ENCODE assay signal across 8 cellular contexts in genomic region chr4:140523857-140524742, GRCh38. TPM values are rescaled to one million over a fixed set of nuclear protein-coding genes. Genes with fewer than 3 reads are reported as not detected.
DNase-seq lines count a peak whose midpoint lies in the region; ATAC-seq, FAIRE-seq and TF ChIP-seq lines count a peak whose summit lies in the region.

ELMOD2 (plus strand) TSS chr4:140524168; CDS start chr4:140525429, 1,261 bp downstream.

- H3K9me3 Mint-ChIP-seq in Caco-2 (ENCODE audit: unreplicated experiment) (no peaks in the 10 kb centered on the region), endodermal cell (peaks cover 21% of the 10 kb centered on the region)
- H3K9me3 Mint-ChIP-seq in activated CD8-positive, alpha-beta memory T cell treated with anti-CD3 and anti-CD28 coated beads, Interleukin-2, amount 10 ng/mL, durations not matched to agents 7 days and 5 days (ENCODE audit: low read depth), result no peaks in the 10 kb centered on the region

- H3K27me3 ChIP-seq in Caco-2 (replicated peaks; ENCODE audit: control insufficient read depth, insufficient read depth, low read length) (no peaks in the 10 kb centered on the region), endodermal cell (ENCODE audit: control insufficient read depth, insufficient read depth, low read length, poor library complexity, severe bottlenecking) (no peaks in the 10 kb centered on the region)

- peak within 1 kb of the TSS; percentile 39 for H3K27ac Mint-ChIP-seq in Caco-2 (ENCODE audit: unreplicated experiment)
- H3K27ac Mint-ChIP-seq in activated CD8-positive, alpha-beta memory T cell treated with anti-CD3 and anti-CD28 coated beads, Interleukin-2, amount 10 ng/mL, durations not matched to agents 7 days and 5 days, result peak within 1 kb of the TSS; percentile 77
- H3K27ac Mint-ChIP-seq in endodermal cell, result peak within 1 kb of the TSS; percentile 89

- 1 to 4% methylated on average over 17 to 76 of the region's 77 CpGs for WGBS in endodermal cell (ENCODE audit: insufficient coverage in 1 of 2, insufficient read length in 1 of 2), 2 experiments

- intact Hi-C loops in Caco-2 (cut with micrococcal nuclease; ENCODE audit: unreplicated experiment), result loop anchor here (1.0 to 5.0 kb wide), 4 partner anchors 97 to 327 kb away; partner anchors contain the start of genes CLGN and SCOC

- CTCF ChIA-PET in Caco-2 (lab: Charles Lee), result interaction anchor here (1.0 to 1.8 kb wide), 4 partner anchors 44 to 164 kb away, joined by 4 to 8 read pairs (median 6); partner anchors contain the start of genes CLGN, SCOC and UCP1
- CTCF ChIA-PET in activated CD8-positive, alpha-beta memory T cell treated with anti-CD3 and anti-CD28 coated beads, Interleukin-2, amount 10 ng/mL, durations not matched to agents 7 days and 5 days (lab: Charles Lee), result interaction anchor here (0.7 to 2.3 kb wide), 17 partner anchors 9 to 334 kb away, joined by 3 to 16 read pairs (median 4); partner anchors contain the start of gene SCOC

- DNase-seq in Caco-2 (peak; percentile 97 to 98), HTR-8/SVneo (ENCODE audit: insufficient read length, low spot score) (peak; percentile 95), NOMO-1 treated with dmso at 0.1 percent for 144 hours (lab: John Stamatoyannopoulos, UW; ENCODE audit: unreplicated experiment) (peak; percentile 97), endodermal cell (peak; percentile 99), mesenteric fat pad (ENCODE audit: low spot score) (peak; percentile 100)
- peak; percentile 98 for DNase-seq in activated CD8-positive, alpha-beta memory T cell treated with anti-CD3 and anti-CD28 coated beads, Interleukin-2, amount 10 ng/mL, durations not matched to agents 7 days and 5 days
- peak; percentile 95 for DNase-seq in stimulated activated CD8-positive, alpha-beta memory T cell treated with anti-CD3 and anti-CD28 coated beads, Interleukin-15, amount 100 ng/mL, for 4 hours (ENCODE audit: low read depth in 2 of 2)

- peak; percentile 100 for ATAC-seq in GM21360 (IDR thresholded peaks at IDR 0.05; ENCODE audit: unreplicated experiment)
- peak; percentile 100 for ATAC-seq in activated CD8-positive, alpha-beta memory T cell treated with anti-CD3 and anti-CD28 coated beads, Interleukin-2, amount 10 ng/mL, durations not matched to agents 7 days and 5 days

- H3K4me3 Mint-ChIP-seq in Caco-2 (ENCODE audit: unreplicated experiment) (peak within 1 kb of the TSS; percentile 75), endodermal cell (peak within 1 kb of the TSS; percentile 75)
- H3K4me3 Mint-ChIP-seq in activated CD8-positive, alpha-beta memory T cell treated with anti-CD3 and anti-CD28 coated beads, Interleukin-2, amount 10 ng/mL, durations not matched to agents 7 days and 5 days, result peak within 1 kb of the TSS; percentile 90

- no peaks in the 10 kb centered on the region for H3K36me3 ChIP-seq in Caco-2 (ENCODE audit: control insufficient read depth, insufficient read depth, low read length)
- H3K36me3 ChIP-seq in endodermal cell (ENCODE audit: control insufficient read depth, insufficient read depth, low read length), result peaks cover 26% of the 10 kb centered on the region

- H3K4me1 ChIP-seq in Caco-2 (peaks cover 5% of the 10 kb centered on the region; the same call in 1 of the 2 replicates), endodermal cell (ENCODE audit: control insufficient read depth, insufficient read depth, low read length) (no peaks in the 10 kb centered on the region)

- H3K9me3 ChIP-seq in Caco-2, result no peaks in the 10 kb centered on the region
- H3K9me3 ChIP-seq in endodermal cell (ENCODE audit: control insufficient read depth, low read length), result peaks cover 22% of the 10 kb centered on the region

- BruUV-seq in Caco-2 (replicated peaks; lab: Mats Ljungman, UMichigan), result TSS peak; percentile 37

- FAIRE-seq in HTR-8/SVneo (lab: Jason Lieb, UNC), result peak; percentile 93

- H3K4me3 ChIP-seq in Caco-2 (ENCODE audit: low read depth, low read length) (peak within 1 kb of the TSS; percentile 85), endodermal cell (ENCODE audit: low read length) (peak within 1 kb of the TSS; percentile 89)

- H3K27me3 Mint-ChIP-seq in Caco-2 (ENCODE audit: insufficient read depth, unreplicated experiment), result no peaks in the 10 kb centered on the region
- H3K27me3 Mint-ChIP-seq in activated CD8-positive, alpha-beta memory T cell treated with anti-CD3 and anti-CD28 coated beads, Interleukin-2, amount 10 ng/mL, durations not matched to agents 7 days and 5 days, result no peaks in the 10 kb centered on the region
- peaks cover 16% of the 10 kb centered on the region for H3K27me3 Mint-ChIP-seq in endodermal cell (ENCODE audit: insufficient read depth)

- H3K27ac ChIP-seq in endodermal cell (ENCODE audit: low read depth, low read length), result peak within 1 kb of the TSS; percentile 91

- POLR2A ChIA-PET in Caco-2 (lab: Charles Lee), result interaction anchor here (0.6 to 1.1 kb wide), 2 partner anchors 151 to 414 kb away, joined by 3 to 5 read pairs; partner anchors contain the start of gene SCOC

- peaks cover under 1% of the 10 kb centered on the region for H3K4me1 Mint-ChIP-seq in Caco-2 (ENCODE audit: low read depth, unreplicated experiment)
- peaks cover 19% of the 10 kb centered on the region for H3K4me1 Mint-ChIP-seq in activated CD8-positive, alpha-beta memory T cell treated with anti-CD3 and anti-CD28 coated beads, Interleukin-2, amount 10 ng/mL, durations not matched to agents 7 days and 5 days
- H3K4me1 Mint-ChIP-seq in endodermal cell, result peaks cover 19% of the 10 kb centered on the region

- H3K36me3 Mint-ChIP-seq in Caco-2 (ENCODE audit: insufficient read depth, unreplicated experiment) (peaks cover 6% of the 10 kb centered on the region), endodermal cell (ENCODE audit: low read depth) (peaks cover 22% of the 10 kb centered on the region)
- H3K36me3 Mint-ChIP-seq in activated CD8-positive, alpha-beta memory T cell treated with anti-CD3 and anti-CD28 coated beads, Interleukin-2, amount 10 ng/mL, durations not matched to agents 7 days and 5 days, result peaks cover 15% of the 10 kb centered on the region

- peak within 1 kb of the TSS; percentile 49 for H3K9ac ChIP-seq in endodermal cell (ENCODE audit: extremely low read depth, low read length, poor library complexity, severe bottlenecking)

- TF ChIP-seq CTCF in Caco-2 (IDR thresholded peaks at IDR 0.05; ENCODE audit: insufficient read depth in 1 of 2, low read depth in 1 of 2, low read length in 1 of 2, severe bottlenecking in 1 of 2, unreplicated experiment in 1 of 2) (peak; percentile 85 to 90), endodermal cell (conservative IDR thresholded peaks at IDR 0.05) (peak; percentile 95)

RNA-seq across cellular contexts. Expression of gene ELMOD2, which starts in this region (rescaled TPM):
- total RNA-seq in Caco-2 (2022) (26.2 and 28.1 TPM in 2 replicates), endodermal cell (10 to 100 TPM; 65.5 to 67.9 TPM), mesenteric fat pad (18.7 TPM)
- total RNA-seq in activated CD8-positive, alpha-beta memory T cell treated with anti-CD3 and anti-CD28 coated beads, Interleukin-2, amount 10 ng/mL, durations not matched to agents 7 days and 5 days, result 10 to 100 TPM; 12.7 to 15.1 TPM
- 36.7 TPM for polyA plus RNA-seq in endodermal cell (2013, experiment 1 of 2)
- 34.6 TPM for polyA plus RNA-seq in endodermal cell (2013, experiment 2 of 2)

Comparison
In these comparisons a context has a peak if more than half of its experiments do, and no peak if none do; other contexts are left out.
1. Peak in every context shown above with its lines: DNase-seq, ATAC-seq, H3K4me3 ChIP-seq and H3K27ac ChIP-seq.
2. H3K27ac Mint-ChIP-seq: peak in every context shown above with its lines; median percentile 89 in endodermal cell; 77 in activated CD8-positive, alpha-beta memory T cell treated with anti-CD3 and anti-CD28 coated beads, Interleukin-2, amount 10 ng/mL, durations not matched to agents 7 days and 5 days; 39 in Caco-2.